In the genomic region with DNA sequence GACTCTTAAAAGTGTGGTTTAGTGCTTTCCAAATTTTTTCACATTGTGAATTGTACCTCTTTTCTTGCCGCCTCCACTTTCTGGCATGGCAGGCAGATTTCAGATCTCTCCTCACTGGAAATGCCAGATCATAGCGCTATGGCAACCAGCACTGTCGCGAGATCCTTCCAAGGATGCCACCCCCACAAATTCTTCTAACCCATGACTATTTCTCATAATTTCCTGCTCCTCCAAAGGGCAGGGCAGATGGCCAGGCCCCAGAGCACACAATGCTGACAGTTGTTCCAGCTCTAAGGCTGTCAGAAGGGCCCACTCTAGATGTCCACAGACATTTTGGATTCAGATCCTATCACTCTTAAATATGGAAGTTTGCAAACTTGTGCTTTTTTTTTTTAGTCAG, we compare ENCODE assay signal across 12 cellular contexts.
A peak's percentile ranks its signal among the peaks of the same experiment; 100 is the strongest.
DNase-seq lines count a peak whose midpoint lies in the region; ATAC-seq and TF ChIP-seq lines count a peak whose summit lies in the region.
"Had no signal": no experiment of that assay in that cellular context is flagged by ENCODE, and none has a peak within 500 bp of the region (broad histone marks: within the 10 kb centered on the region; RNA-seq: fewer than 3 reads in every experiment).

No MANE protein-coding gene starts in this region.

- peak overlapping the region; percentile 18 for H3K4me2 ChIP-seq in osteoblast (ENCODE audit: insufficient read depth, low read length)

- no peak for TF ChIP-seq CTCF in osteoblast (IDR thresholded peaks at IDR 0.05; ENCODE audit: extremely low read depth, low read depth, low read length)

- no peak overlapping the region for H3K4me3 ChIP-seq in osteoblast (ENCODE audit: insufficient read depth, low read length)

- peaks cover 25% of the 10 kb centered on the region for H3K4me1 ChIP-seq in osteoblast (ENCODE audit: insufficient read depth, low read length)

- H3K79me2 ChIP-seq in osteoblast (ENCODE audit: insufficient read depth, low read length) = no peaks in the 10 kb centered on the region

- no peaks in the 10 kb centered on the region for H4K20me1 ChIP-seq in osteoblast (ENCODE audit: insufficient read depth, low read length)

- no peaks in the 10 kb centered on the region for H3K27me3 ChIP-seq in osteoblast (ENCODE audit: insufficient read depth, low read length)

- no peaks in the 10 kb centered on the region for H3K9me3 ChIP-seq in osteoblast (ENCODE audit: low read depth, low read length)

- ATAC-seq in esophagus mucosa = no peak

- DNase-seq in ELR (ENCODE audit: low read depth) (peak; percentile 73), anterior cingulate cortex (lab: John Stamatoyannopoulos, UW) (peak in 36 of 58 donors; percentile 1 to 55 (median 14)), glomerular visceral epithelial cell (ENCODE audit: extremely low spot score) (peak; percentile 6), osteoblast (ENCODE audit: insufficient read length, low spot score, missing footprints) (peak; percentile 82), DMS53 treated with DMSO at 0.1 percent for 48 hours (lab: John Stamatoyannopoulos, UW; ENCODE audit: unreplicated experiment) (no peak)
- no peak for DNase-seq in activated T-cell treated with anti-CD3 and anti-CD28 coated beads, Interleukin-2, amount 50 U/mL, for 48 hours
- DNase-seq in stimulated activated CD4-positive, alpha-beta T cell treated with anti-CD3 and anti-CD28 coated beads, Interleukin-12 subunit alpha, Interleukin-12 subunit beta, amount 100 ng/mL, for 4 hours = no peak
- DNase-seq: activated CD4-positive, alpha-beta T cell treated with anti-CD3 and anti-CD28 coated beads, Interleukin-2, amount 10 ng/mL, durations not matched to agents 24 days and 14 days; NCI-H1930; SHP77 treated with DMSO at 0.1 percent for 48 hours; trophoblast cell had no signal

- H2AFZ ChIP-seq in osteoblast (ENCODE audit: low read length) = peak overlapping the region; percentile 33

- H3K36me3 ChIP-seq in osteoblast (ENCODE audit: insufficient read depth, low read length) = no peaks in the 10 kb centered on the region

- peak overlapping the region; percentile 27 for H3K27ac ChIP-seq in osteoblast (ENCODE audit: low read depth, low read length)

Comparison
In these comparisons a context has a peak if more than half of its experiments do, and no peak if none do; other contexts are left out.
1. DNase-seq: peak in ELR (single experiment), anterior cingulate cortex (36 of 58), glomerular visceral epithelial cell (single experiment) and osteoblast (single experiment); none in DMS53 treated with DMSO at 0.1 percent for 48 hours (single experiment), activated T-cell treated with anti-CD3 and anti-CD28 coated beads, Interleukin-2, amount 50 U/mL, for 48 hours (0 of 2) and stimulated activated CD4-positive, alpha-beta T cell treated with anti-CD3 and anti-CD28 coated beads, Interleukin-12 subunit alpha, Interleukin-12 subunit beta, amount 100 ng/mL, for 4 hours (single experiment).